8 cellular contexts compared by ENCODE assay signal in genomic region chr2:177264539-177265385, GRCh38. TPM values are rescaled to one million over a fixed set of nuclear protein-coding genes. Genes with fewer than 3 reads are reported as not detected.
DNase-seq lines count a peak whose midpoint lies in the region; ATAC-seq and TF ChIP-seq lines count a peak whose summit lies in the region.

Gene NFE2L2, minus strand, starts transcription at chr2:177264727. Its CDS starts 151 bp downstream, at chr2:177264576.

- peak within 1 kb of the TSS; percentile 100 for H3K27ac ChIP-seq in left ventricle myocardium inferior (replicated peaks)
- H3K27ac ChIP-seq in upper lobe of right lung, result peak within 1 kb of the TSS; percentile 99

- no peaks in the 10 kb centered on the region for H3K27me3 Mint-ChIP-seq in progenitor cell of endocrine pancreas

- H3K4me1 Mint-ChIP-seq in progenitor cell of endocrine pancreas (ENCODE audit: low read depth), result peaks cover 41% of the 10 kb centered on the region

- peak within 1 kb of the TSS; percentile 99 for H3K27ac Mint-ChIP-seq in progenitor cell of endocrine pancreas

- H3K9me3 ChIP-seq in left ventricle myocardium inferior (replicated peaks), result no peaks in the 10 kb centered on the region
- no peaks in the 10 kb centered on the region for H3K9me3 ChIP-seq in upper lobe of right lung

- H3K4me3 ChIP-seq in left ventricle myocardium inferior (peak within 1 kb of the TSS; percentile 90), upper lobe of right lung (peak within 1 kb of the TSS; percentile 91)

- no peak for TF ChIP-seq CTCF in left ventricle myocardium inferior (IDR thresholded peaks at IDR 0.05; ENCODE audit: borderline replicate concordance)
- no peak for TF ChIP-seq CTCF in progenitor cell of endocrine pancreas (IDR thresholded peaks at IDR 0.05; ENCODE audit: unreplicated experiment)
- no peak for TF ChIP-seq CTCF in upper lobe of right lung (IDR thresholded peaks at IDR 0.05)

- ATAC-seq in GM18499 (IDR thresholded peaks at IDR 0.05; ENCODE audit: insufficient read depth, unreplicated experiment), result peak; percentile 35
- ATAC-seq in HG02884 (IDR thresholded peaks at IDR 0.05; ENCODE audit: unreplicated experiment), result peak; percentile 52
- ATAC-seq in upper lobe of right lung, result peak; percentile 89

- no peaks in the 10 kb centered on the region for H3K36me3 ChIP-seq in left ventricle myocardium inferior
- no peaks in the 10 kb centered on the region for H3K36me3 ChIP-seq in upper lobe of right lung

- intact Hi-C loops in left ventricle myocardium inferior (cut with micrococcal nuclease) (loop anchor here (5.0 to 10.0 kb wide), 3 partner anchors 47 to 100 kb away; no protein-coding TSS in a partner anchor), upper lobe of right lung (cut with DNase I) (loop anchor here (10.0 kb wide), 1 partner anchor 50 kb away; the partner anchor contains the start of gene HNRNPA3)

- H3K4me1 ChIP-seq in left ventricle myocardium inferior, result peaks cover 65% of the 10 kb centered on the region
- peaks cover 38% of the 10 kb centered on the region for H3K4me1 ChIP-seq in upper lobe of right lung

- H3K4me3 Mint-ChIP-seq in progenitor cell of endocrine pancreas (ENCODE audit: low read depth), result peak within 1 kb of the TSS; percentile 84

- DNase-seq in NCI-H1694 (lab: John Stamatoyannopoulos, UW), result peak; percentile 87
- DNase-seq in T-helper 2 cell, result peak; percentile 89 to 97 (median 93)
- DNase-seq in amygdala (lab: John Stamatoyannopoulos, UW), result peak in 55 of 56 donors; percentile 55 to 95 (median 86)
- DNase-seq in left ventricle myocardium inferior, result peak; percentile 96
- peak; percentile 77 for DNase-seq in progenitor cell of endocrine pancreas (ENCODE audit: low spot score, unreplicated experiment)
- peak; percentile 97 for DNase-seq in upper lobe of right lung

- no peaks in the 10 kb centered on the region for H3K27me3 ChIP-seq in left ventricle myocardium inferior (ENCODE audit: low read depth)
- H3K27me3 ChIP-seq in upper lobe of right lung, result no peaks in the 10 kb centered on the region

- H3K36me3 Mint-ChIP-seq in progenitor cell of endocrine pancreas (ENCODE audit: insufficient read depth), result peaks cover 3% of the 10 kb centered on the region

- peaks cover 3% of the 10 kb centered on the region for H3K9me3 Mint-ChIP-seq in progenitor cell of endocrine pancreas (ENCODE audit: low read depth)

RNA-seq across cellular contexts. Expression of gene NFE2L2, which starts in this region (rescaled TPM):
- total RNA-seq in left ventricle myocardium inferior, result 50.7 TPM
- 58.7 and 59.1 TPM in 2 replicates for total RNA-seq in progenitor cell of endocrine pancreas
- total RNA-seq in upper lobe of right lung, result 105 TPM

Comparison
In these comparisons a context has a peak if more than half of its experiments do, and no peak if none do; other contexts are left out.
1. Peak in every context shown above with its lines: DNase-seq, ATAC-seq, H3K4me3 ChIP-seq and H3K27ac ChIP-seq.
2. ATAC-seq: peak in every context shown above with its lines; median percentile 89 in upper lobe of right lung; 52 in HG02884; 35 in GM18499.